9 cellular contexts compared by ENCODE assay signal in the genomic region with DNA sequence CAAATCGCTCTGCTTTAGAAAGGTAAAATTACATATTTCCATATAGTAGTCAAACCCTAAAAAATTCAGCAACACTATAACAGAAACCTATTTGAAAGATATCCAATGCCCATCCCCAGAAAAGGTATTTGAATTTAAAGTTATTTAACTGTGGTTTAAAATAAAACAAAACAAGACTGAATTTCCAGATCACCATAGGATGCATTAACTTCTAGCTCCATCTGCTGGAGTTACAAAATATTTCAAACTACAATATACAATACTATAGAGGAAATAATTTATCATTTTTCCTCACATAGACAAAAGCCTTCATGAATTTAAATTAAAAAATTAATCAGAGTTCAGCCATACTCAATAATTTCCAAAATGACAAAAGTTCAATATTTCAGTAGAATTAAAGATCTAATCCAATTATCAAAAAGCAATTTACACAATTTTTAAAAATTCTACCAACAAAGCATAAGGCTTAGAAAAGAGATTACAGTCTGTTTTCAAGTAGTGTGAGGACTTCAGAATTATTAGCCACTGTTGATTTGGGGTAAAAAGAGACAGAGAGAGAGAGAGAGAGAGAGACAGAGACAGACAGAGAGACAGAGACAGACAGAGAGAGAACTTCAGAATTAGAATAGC.
DNase-seq lines count a peak whose midpoint lies in the region; ATAC-seq, FAIRE-seq and TF ChIP-seq lines count a peak whose summit lies in the region.
"Had no signal": no experiment of that assay in that cellular context is flagged by ENCODE, and none has a peak within 500 bp of the region (broad histone marks: within the 10 kb centered on the region; RNA-seq: fewer than 3 reads in every experiment).

No MANE protein-coding gene starts in this region.

- POLR2A ChIA-PET in AG04450 (lab: Yijun Ruan, JAX) = no interaction called here

- peaks cover 44% of the 10 kb centered on the region for H3K36me3 Mint-ChIP-seq in activated T-cell treated with anti-CD3 and anti-CD28 coated beads, Interleukin-2, amount 50 U/mL, for 24 hours (ENCODE audit: low read depth)
- H3K36me3 Mint-ChIP-seq in natural killer cell treated with Interleukin-12 subunit alpha and Interleukin-12 subunit beta and Interleukin-15 and Interleukin-18, amount 100 ng/mL, for 72 hours = peaks cover under 1% of the 10 kb centered on the region

- DNase-seq in AG04450 (ENCODE audit: low read depth, low spot score) (peak; percentile 4), GM12891 (ENCODE audit: insufficient read length, low spot score) (no peak), RPMI7951 (ENCODE audit: low read depth) (peak; percentile 29), foreskin fibroblast (peak in 1 of 2 donors; percentile 42), GOT3 (lab: John Stamatoyannopoulos, UW) (no peak)
- no peak for DNase-seq in activated T-cell treated with anti-CD3 and anti-CD28 coated beads, Interleukin-2, amount 50 U/mL, for 24 hours
- no peak for DNase-seq in natural killer cell treated with Interleukin-12 subunit alpha and Interleukin-12 subunit beta and Interleukin-15 and Interleukin-18, amount 100 ng/mL, for 72 hours (ENCODE audit: low spot score)

- no peak overlapping the region for H3K27ac ChIP-seq in AG04450 (ENCODE audit: low read depth, low read length)
- H3K27ac ChIP-seq: SJCRH30 had no signal

- CTCF ChIA-PET in AG04450 (lab: Charles Lee) = interaction anchor here (0.9 to 2.1 kb wide), 7 partner anchors 8 to 1019 kb away, joined by 3 to 39 read pairs (median 3); no protein-coding TSS in a partner anchor

- no peaks in the 10 kb centered on the region for H3K27me3 Mint-ChIP-seq in activated T-cell treated with anti-CD3 and anti-CD28 coated beads, Interleukin-2, amount 50 U/mL, for 24 hours
- H3K27me3 Mint-ChIP-seq in natural killer cell treated with Interleukin-12 subunit alpha and Interleukin-12 subunit beta and Interleukin-15 and Interleukin-18, amount 100 ng/mL, for 72 hours = no peaks in the 10 kb centered on the region

- no peaks in the 10 kb centered on the region for H3K9me3 ChIP-seq in AG04450 (ENCODE audit: control insufficient read depth, insufficient read depth, low read length)
- H3K9me3 ChIP-seq: SJCRH30 had no signal

- H3K4me3 Mint-ChIP-seq in activated T-cell treated with anti-CD3 and anti-CD28 coated beads, Interleukin-2, amount 50 U/mL, for 24 hours = no peak overlapping the region
- no peak overlapping the region for H3K4me3 Mint-ChIP-seq in natural killer cell treated with Interleukin-12 subunit alpha and Interleukin-12 subunit beta and Interleukin-15 and Interleukin-18, amount 100 ng/mL, for 72 hours

- ATAC-seq in GM19035 (IDR thresholded peaks at IDR 0.05; ENCODE audit: unreplicated experiment) = no peak
- no peak for ATAC-seq in natural killer cell treated with Interleukin-12 subunit alpha and Interleukin-12 subunit beta and Interleukin-15 and Interleukin-18, amount 100 ng/mL, for 72 hours

- no peaks in the 10 kb centered on the region for H3K9me3 Mint-ChIP-seq in activated T-cell treated with anti-CD3 and anti-CD28 coated beads, Interleukin-2, amount 50 U/mL, for 24 hours
- H3K9me3 Mint-ChIP-seq in natural killer cell treated with Interleukin-12 subunit alpha and Interleukin-12 subunit beta and Interleukin-15 and Interleukin-18, amount 100 ng/mL, for 72 hours = no peaks in the 10 kb centered on the region

- no peak overlapping the region for H3K27ac Mint-ChIP-seq in activated T-cell treated with anti-CD3 and anti-CD28 coated beads, Interleukin-2, amount 50 U/mL, for 24 hours
- no peak overlapping the region for H3K27ac Mint-ChIP-seq in natural killer cell treated with Interleukin-12 subunit alpha and Interleukin-12 subunit beta and Interleukin-15 and Interleukin-18, amount 100 ng/mL, for 72 hours

- no peak overlapping the region for H3K4me3 ChIP-seq in AG04450 (ENCODE audit: low read depth, low read length)
- no peak overlapping the region for H3K4me3 ChIP-seq in foreskin fibroblast (ENCODE audit: low read depth in 1 of 2, low read length in 2 of 2)
- H3K4me3 ChIP-seq: SJCRH30 had no signal

- no peak for TF ChIP-seq POLR2A in GM12891 (IDR thresholded peaks at IDR 0.05; ENCODE audit: low read depth, low read length)

- no peaks in the 10 kb centered on the region for H3K4me1 Mint-ChIP-seq in activated T-cell treated with anti-CD3 and anti-CD28 coated beads, Interleukin-2, amount 50 U/mL, for 24 hours (ENCODE audit: low read depth)
- H3K4me1 Mint-ChIP-seq in natural killer cell treated with Interleukin-12 subunit alpha and Interleukin-12 subunit beta and Interleukin-15 and Interleukin-18, amount 100 ng/mL, for 72 hours (ENCODE audit: low read depth in 2 of 2) = no peaks in the 10 kb centered on the region

- peak; percentile 55 for TF ChIP-seq CTCF in AG04450 (IDR thresholded peaks at IDR 0.05; ENCODE audit: low read depth, low read length)
- TF ChIP-seq CTCF in foreskin fibroblast (IDR thresholded peaks at IDR 0.05; ENCODE audit: low read depth, low read length) = peak; percentile 15

- H3K27me3 ChIP-seq in AG04450 (ENCODE audit: control insufficient read depth, insufficient read depth, low read length) = no peaks in the 10 kb centered on the region
- H3K27me3 ChIP-seq: SJCRH30 had no signal

- peak; percentile 43 for FAIRE-seq in GM12891 (lab: Jason Lieb, UNC)

TF ChIP-seq in GM12891, 5 proteins besides CTCF, POLR2A, EP300 and RAD21:
- no peak for TF ChIP-seq POLR2AphosphoS5 (IDR thresholded peaks at IDR 0.05; ENCODE audit: low read depth, low read length)
- no peak for TF ChIP-seq SPI1 (IDR thresholded peaks at IDR 0.05; ENCODE audit: low read depth, low read length)
- no peak for TF ChIP-seq TAF1 (IDR thresholded peaks at IDR 0.05; ENCODE audit: low read depth, low read length)
- no peak for TF ChIP-seq POU2F2 (IDR thresholded peaks at IDR 0.05; ENCODE audit: low read depth, low read length)
- TF ChIP-seq PAX5 (IDR thresholded peaks at IDR 0.05; ENCODE audit: insufficient read depth, low read length, severe bottlenecking) = no peak

Comparison
In these comparisons a context has a peak if more than half of its experiments do, and no peak if none do; other contexts are left out.
1. DNase-seq: peak in AG04450 (single experiment) and RPMI7951 (single experiment); none in GM12891 (single experiment), activated T-cell treated with anti-CD3 and anti-CD28 coated beads, Interleukin-2, amount 50 U/mL, for 24 hours (single experiment), natural killer cell treated with Interleukin-12 subunit alpha and Interleukin-12 subunit beta and Interleukin-15 and Interleukin-18, amount 100 ng/mL, for 72 hours (single experiment) and GOT3 (single experiment).